Comparison of ENCODE assay signal across 20 cellular contexts in the genomic region with DNA sequence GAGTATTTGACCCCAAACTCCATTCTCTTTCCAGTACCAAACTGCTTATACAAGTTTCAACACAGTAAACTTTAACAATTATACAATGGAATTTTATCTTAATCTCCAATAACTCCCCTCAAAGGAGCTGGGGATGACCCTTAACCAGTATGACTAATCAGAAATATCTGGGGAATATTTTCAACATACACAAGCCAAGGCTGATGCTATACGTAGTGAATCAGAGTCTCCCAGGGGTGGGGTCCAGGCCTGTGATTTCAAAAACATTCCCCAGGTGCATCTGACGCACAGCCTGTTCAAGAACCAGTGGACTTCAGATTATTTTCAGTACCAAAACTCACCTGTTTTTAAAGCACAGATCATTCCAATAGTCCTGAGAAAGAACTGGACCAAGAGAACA. TPM values are rescaled to one million over a fixed set of nuclear protein-coding genes. Genes with fewer than 3 reads are reported as not detected.
DNase-seq lines count a peak whose midpoint lies in the region; ATAC-seq and TF ChIP-seq lines count a peak whose summit lies in the region.
"Had no signal": no experiment of that assay in that cellular context is flagged by ENCODE, and none has a peak within 500 bp of the region (broad histone marks: within the 10 kb centered on the region; RNA-seq: fewer than 3 reads in every experiment).

No MANE protein-coding gene starts in this region.

- no peaks in the 10 kb centered on the region; a peak in 1 of 4 replicates for H3K79me1 ChIP-seq in IMR-90 (ENCODE audit: low read depth in 1 of 2, low read length in 2 of 2)

- no peak overlapping the region; the same call in 1 of the 2 replicates for H2AK5ac ChIP-seq in IMR-90 (ENCODE audit: low read depth, low read length)

- 83% methylated on average over 1 of the region's 2 CpGs; no CpG with 5 or more reads in 1 of the 2 experiments for WGBS in IMR-90 (ENCODE audit: extremely low coverage in 2 of 2, insufficient read length in 1 of 2), 2 experiments
- WGBS in ovary, 3 donors, result 67 to 72% (median 71%) methylated on average over 2 of the region's 2 CpGs
- 56 to 81% (median 79%) methylated on average over 2 of the region's 2 CpGs for WGBS in stomach, 5 donors

- ATAC-seq in IMR-90 (ENCODE audit: low read depth), result peak; percentile 87
- ATAC-seq: activated T-helper 17 cell treated with anti-CD3 and anti-CD28 coated beads, Interleukin-2, amount 50 U/mL, for 72 hours; HepG2; natural killer cell; stimulated activated memory B cell treated with anti-CD40 and anti-IgM and Interleukin-4, amounts not matched to agents 10 μg/mL and 1 μg/mL and 100 μg/mL, for 72 hours had no signal

- no peaks in the 10 kb centered on the region for H4K20me1 ChIP-seq in IMR-90 (ENCODE audit: insufficient read depth, low read length)

- H3K9ac ChIP-seq in IMR-90 (ENCODE audit: low read depth, low read length), result no peak overlapping the region

- TF ChIP-seq POLR2A in IMR-90 (IDR thresholded peaks at IDR 0.05; ENCODE audit: low read depth, low read length) (no peak), ovary (IDR thresholded peaks at IDR 0.05) (no peak), erythroblast (IDR thresholded peaks at IDR 0.05; ENCODE audit: low read length) (no peak), stomach (IDR thresholded peaks at IDR 0.05) (no peak)

- no peak overlapping the region for H4K8ac ChIP-seq in IMR-90 (ENCODE audit: low read depth in 2 of 2, low read length in 2 of 2)

- H3K27me3 ChIP-seq in IMR-90 (ENCODE audit: control insufficient read depth, insufficient read depth, low read length) (no peaks in the 10 kb centered on the region), brain microvascular endothelial cell (replicated peaks) (no peaks in the 10 kb centered on the region), ovary (no peaks in the 10 kb centered on the region), stomach (no peaks in the 10 kb centered on the region)
- H3K27me3 ChIP-seq: sigmoid colon had no signal

- H2BK5ac ChIP-seq in IMR-90 (ENCODE audit: low read depth, low read length, poor library complexity, severe bottlenecking), result no peak overlapping the region

- no peak for TF ChIP-seq RAD21 in IMR-90 (IDR thresholded peaks at IDR 0.05; ENCODE audit: low read length)

- dilution Hi-C loops in IMR-90 (cut with HindIII; ENCODE audit: low sequenced_read_pairs, unreplicated experiment), result no loop called here

- no peak for TF ChIP-seq CTCF in IMR-90 (conservative IDR thresholded peaks at IDR 0.05; ENCODE audit: low read depth, low read length)
- no peak for TF ChIP-seq CTCF in brain microvascular endothelial cell (IDR thresholded peaks at IDR 0.05; ENCODE audit: low read depth, low read length, missing control alignments)
- TF ChIP-seq CTCF in ovary (IDR thresholded peaks at IDR 0.05), result no peak
- no peak for TF ChIP-seq CTCF in stomach (IDR thresholded peaks at IDR 0.05)

- peak; percentile 42 for DNase-seq in Daoy (ENCODE audit: low read depth)
- peak; percentile 82 for DNase-seq in IMR-90
- DNase-seq in brain microvascular endothelial cell, result peak; percentile 81
- DNase-seq in iris pigment epithelial cell (ENCODE audit: low read depth), result peak; percentile 87
- DNase-seq in ovary, result no peak
- DNase-seq in erythroblast (lab: John Stamatoyannopoulos, UW), result no peak
- DNase-seq in stomach, result no peak
- DNase-seq in NCI-H345 treated with DMSO at 0.1 percent for 48 hours (lab: John Stamatoyannopoulos, UW; ENCODE audit: unreplicated experiment), result no peak
- DNase-seq: activated CD4-positive, alpha-beta T cell treated with anti-CD3 and anti-CD28 coated beads for 48 hours; activated naive CD8-positive, alpha-beta T cell treated with anti-CD3 and anti-CD28 coated beads, Interleukin-2, amount 10 ng/mL, durations not matched to agents 7 days and 5 days; caudate nucleus; CD4-positive, CD25-positive, alpha-beta regulatory T cell; natural killer cell; NCI-H1436 treated with DMSO at 0.1 percent for 48 hours; NCI-H748 treated with DMSO at 0.1 percent for 48 hours; SHP77; sigmoid colon had no signal

- no peak overlapping the region for H3K18ac ChIP-seq in IMR-90 (ENCODE audit: low read depth, low read length)

- H3K4ac ChIP-seq in IMR-90 (ENCODE audit: low read depth, low read length), result no peak overlapping the region

- TF ChIP-seq EP300 in ovary (IDR thresholded peaks at IDR 0.05), result no peak
- no peak for TF ChIP-seq EP300 in stomach (IDR thresholded peaks at IDR 0.05)

- no peak overlapping the region for H3K27ac ChIP-seq in IMR-90 (ENCODE audit: insufficient read depth, low read length)
- peak overlapping the region; percentile 49 for H3K27ac ChIP-seq in brain microvascular endothelial cell
- no peak overlapping the region for H3K27ac ChIP-seq in ovary
- H3K27ac ChIP-seq in stomach, result no peak overlapping the region
- H3K27ac ChIP-seq: sigmoid colon had no signal

- H2AFZ ChIP-seq in IMR-90 (replicated peaks; ENCODE audit: low read length, poor library complexity), result no peak overlapping the region

- no peak overlapping the region for H3K4me3 ChIP-seq in IMR-90 (ENCODE audit: insufficient read depth, low read depth, low read length)
- H3K4me3 ChIP-seq in brain microvascular endothelial cell (ENCODE audit: low read depth, low read length), result no peak overlapping the region
- no peak overlapping the region for H3K4me3 ChIP-seq in ovary
- H3K4me3 ChIP-seq in stomach, result no peak overlapping the region
- H3K4me3 ChIP-seq: sigmoid colon had no signal

- in situ Hi-C loops in IMR-90 (cut with MboI; ENCODE audit: low sequenced_read_pairs), result loop anchor here (10.0 kb wide), 1 partner anchor 667 kb away; no protein-coding TSS in a partner anchor
- in situ Hi-C loops in brain microvascular endothelial cell (cut with HindIII; ENCODE audit: low pct_ligation_motif_present, low sequenced_read_pairs), result no loop called here

- H3K4me1 ChIP-seq in IMR-90 (ENCODE audit: control insufficient read depth, insufficient read depth, low read length) (peaks cover 2% of the 10 kb centered on the region; the same call in 1 of the 2 replicates), ovary (ENCODE audit: insufficient read depth) (no peaks in the 10 kb centered on the region), stomach (peaks cover 0 to 7% (median 0%) of the 10 kb centered on the region in 4 donors)
- H3K4me1 ChIP-seq: sigmoid colon had no signal

- intact Hi-C loops in IMR-90 (cut with micrococcal nuclease) (no loop called here), ovary (cut with DNase I) (loop anchor here in 1 of 4 donors (10.0 kb wide), 1 partner anchor 1663 kb away; no protein-coding TSS in a partner anchor), stomach (cut with DNase I; ENCODE audit: low total_unique reads) (no loop called here)

- H2BK15ac ChIP-seq in IMR-90 (ENCODE audit: low read depth, low read length), result no peak overlapping the region

- no peak overlapping the region for H2BK120ac ChIP-seq in IMR-90 (ENCODE audit: low read depth, low read length)

- no peak overlapping the region for H4K91ac ChIP-seq in IMR-90 (ENCODE audit: insufficient read depth, low read depth, low read length)

- no peak overlapping the region for H3K4me2 ChIP-seq in IMR-90 (ENCODE audit: low read depth, low read length)

- peak overlapping the region; percentile 55; the same call in 1 of the 2 replicates for H2BK20ac ChIP-seq in IMR-90 (ENCODE audit: low read depth, low read length)

- no peaks in the 10 kb centered on the region; the same call in 1 of the 2 replicates for H3K9me1 ChIP-seq in IMR-90 (ENCODE audit: insufficient read depth, low read length)

- H3K56ac ChIP-seq in IMR-90 (ENCODE audit: extremely low read depth, insufficient read depth, low read length), result no peak overlapping the region

- no TSS peak for BruUV-seq in IMR-90 (replicated peaks; lab: Mats Ljungman, UMichigan)

- POLR2A ChIA-PET in IMR-90 (lab: Charles Lee; ENCODE audit: unreplicated experiment), result no interaction called here

- H3K23ac ChIP-seq in IMR-90 (ENCODE audit: low read depth, low read length), result no peak overlapping the region

- H3K36me3 ChIP-seq in IMR-90 (ENCODE audit: control insufficient read depth, insufficient read depth, low read length), result no peaks in the 10 kb centered on the region
- H3K36me3 ChIP-seq in brain microvascular endothelial cell (replicated peaks), result no peaks in the 10 kb centered on the region
- no peaks in the 10 kb centered on the region for H3K36me3 ChIP-seq in ovary
- H3K36me3 ChIP-seq in stomach, result no peaks in the 10 kb centered on the region
- H3K36me3 ChIP-seq: sigmoid colon had no signal

- H3K9me3 ChIP-seq in IMR-90 (ENCODE audit: control insufficient read depth, insufficient read depth, low read length) (no peaks in the 10 kb centered on the region), ovary (no peaks in the 10 kb centered on the region), stomach (no peaks in the 10 kb centered on the region)
- H3K9me3 ChIP-seq: sigmoid colon had no signal

- no peak overlapping the region for H3K14ac ChIP-seq in IMR-90 (replicated peaks; ENCODE audit: low read depth, low read length)

- CTCF ChIA-PET in IMR-90 (lab: Yijun Ruan, JAX), result no interaction called here

- no peak overlapping the region for H2AK9ac ChIP-seq in IMR-90 (replicated peaks; ENCODE audit: low read depth, low read length, poor library complexity)

- H4K5ac ChIP-seq in IMR-90 (ENCODE audit: low read depth, low read length), result no peak overlapping the region

TF ChIP-seq in IMR-90, 13 proteins besides CTCF, POLR2A, EP300 and RAD21:
- TF ChIP-seq FOS (IDR thresholded peaks at IDR 0.05; ENCODE audit: low read depth, low read length) (peak; percentile 51; the same call in 1 of the 2 replicates), BHLHE40 (IDR thresholded peaks at IDR 0.05; ENCODE audit: low read depth, low read length) (no peak)

RNA-seq across cellular contexts. Expression of a gene that starts 11.8 kb away (rescaled TPM):
- 0.21 and 0.23 TPM in 2 replicates for total RNA-seq in Daoy (2014; rRNA removed; shearing (Covaris generic))
- 9.9 and 12.5 TPM in 2 replicates for total RNA-seq in IMR-90 (2012; rRNA removed)
- polyA plus RNA-seq in IMR-90 (2012; rRNA removed), result 7.3 and 8.2 TPM in 2 replicates
- polyA plus RNA-seq in IMR-90 (2012; cell fraction: cytosol; rRNA removed), result 3.6 and 4.9 TPM in 2 replicates
- 3.7 and 5.3 TPM in 2 replicates for polyA plus RNA-seq in IMR-90 (2012; cell fraction: nucleus; rRNA removed; ENCODE audit: low replicate concordance)
- 1 to 10 TPM; 3.3 to 6.6 (median 4.3) TPM for total RNA-seq in ovary
- 1 to 10 TPM; 2.0 to 5.2 TPM for polyA plus RNA-seq in ovary
- total RNA-seq in stomach, result 10 to 100 TPM in 3 of 5 donors, 1 to 10 TPM in 2; 1.2 to 26.4 (median 10.3) TPM
- under 1 TPM; 0.62 to 0.78 (median 0.76) TPM for polyA plus RNA-seq in stomach
- total RNA-seq: activated T-helper 17 cell treated with anti-CD3 and anti-CD28 coated beads, Interleukin-2, amount 50 U/mL, for 72 hours; HepG2 had no signal

Comparison
In these comparisons a context has a peak if more than half of its experiments do, and no peak if none do; other contexts are left out.
1. DNase-seq: peak in Daoy (single experiment), IMR-90 (single experiment), brain microvascular endothelial cell (single experiment) and iris pigment epithelial cell (single experiment); none in ovary (0 of 5), erythroblast (0 of 2), stomach (single experiment) and NCI-H345 treated with DMSO at 0.1 percent for 48 hours (single experiment).